1 cellular context compared by ENCODE assay signal in genomic region chr11:122778148-122778547, GRCh38.
TF ChIP-seq lines count a peak whose summit lies in the region.

No MANE protein-coding gene starts in this region.

TF ChIP-seq in endothelial cell of umbilical vein, 7 proteins besides CTCF, POLR2A, EP300 and RAD21:
- TF ChIP-seq JUN (IDR thresholded peaks at IDR 0.05; ENCODE audit: borderline replicate concordance, insufficient read depth, insufficient read length, low read depth) (peak; percentile 37), MAX (IDR thresholded peaks at IDR 0.05; ENCODE audit: insufficient read depth, insufficient read length) (no peak), EZH2 (IDR thresholded peaks at IDR 0.05; ENCODE audit: borderline replicate concordance, low read depth, low read length, severe bottlenecking) (no peak), FOS (IDR thresholded peaks at IDR 0.05; ENCODE audit: borderline replicate concordance, insufficient read depth, low read length) (peak; percentile 64), POLR2AphosphoS5 (IDR thresholded peaks at IDR 0.05; ENCODE audit: insufficient read depth, low read depth, low read length) (no peak), GATA2 (IDR thresholded peaks at IDR 0.05; ENCODE audit: insufficient read depth, insufficient read length, low read depth, low read length) (no peak), MYC (IDR thresholded peaks at IDR 0.05; ENCODE audit: low read depth, low read length) (no peak)
TF ChIP-seq in endothelial cell of umbilical vein: peak in this region for 2.
